ENCODE assay signal across 26 cellular contexts in genomic region chr1:18807334-18808063, GRCh38. TPM values are rescaled to one million over a fixed set of nuclear protein-coding genes. Genes with fewer than 3 reads are reported as not detected.
"Had no signal": no experiment of that assay in that cellular context is flagged by ENCODE, and none has a peak within 500 bp of the region (broad histone marks: within the 10 kb centered on the region; RNA-seq: fewer than 3 reads in every experiment).

No MANE protein-coding gene starts in this region.

- H3K4me3 ChIP-seq: adrenal gland, Peyer's patch, SJCRH30 had no signal

- H3K4me1 ChIP-seq: adrenal gland, Peyer's patch had no signal

- DNase-seq: activated CD4-positive, alpha-beta T cell treated with anti-CD3 and anti-CD28 coated beads for 4 hours; activated CD8-positive, alpha-beta memory T cell treated with anti-CD3 and anti-CD28 coated beads, Interleukin-2, amount 50 U/mL, for 48 hours; activated CD8-positive, alpha-beta T cell treated with anti-CD3 and anti-CD28 coated beads, Interleukin-2, amount 10 ng/mL, durations not matched to agents 7 days and 5 days; activated naive CD4-positive, alpha-beta T cell treated with anti-CD3 and anti-CD28 coated beads, Interleukin-2, amount 50 U/mL, for 16 hours; activated naive CD8-positive, alpha-beta T cell treated with anti-CD3 and anti-CD28 coated beads, Interleukin-2, amount 10 ng/mL, durations not matched to agents 7 days and 5 days; activated T-cell treated with anti-CD3 and anti-CD28 coated beads, Interleukin-2, amount 50 U/mL, for 1 hour; adrenal gland; anterior cingulate cortex; Kasumi-1; KBM-7; NCI-H1048; NCI-H2029; NCI-H2107; NCI-H2171 treated with DMSO at 0.1 percent for 48 hours; NCI-H226; NCI-H526; NCI-H82; NK-92 treated with Interleukin-12 subunit alpha and Interleukin-12 subunit beta, amount 100 ng/mL, for 24 hours; Peyer's patch; Right ventricle myocardium superior; SJCRH30; WERI-Rb-1 had no signal

- H3K9me3 ChIP-seq: adrenal gland, Peyer's patch, SJCRH30 had no signal

- H3K36me3 ChIP-seq: adrenal gland, Peyer's patch, SJCRH30, WERI-Rb-1 had no signal

- H3K27ac ChIP-seq: adrenal gland, Peyer's patch, RWPE1, SJCRH30, WERI-Rb-1 had no signal

- H3K27me3 ChIP-seq: adrenal gland, Peyer's patch, SJCRH30 had no signal

RNA-seq across cellular contexts. Expression of gene TAS1R2, which starts 52.0 kb away (rescaled TPM):
- total RNA-seq: activated CD8-positive, alpha-beta T cell treated with anti-CD3 and anti-CD28 coated beads, Interleukin-2, amount 10 ng/mL, durations not matched to agents 7 days and 5 days; activated naive CD8-positive, alpha-beta T cell treated with anti-CD3 and anti-CD28 coated beads, Interleukin-2, amount 10 ng/mL, durations not matched to agents 7 days and 5 days; adrenal gland; cardiac septum; cerebellum; NCI-H460; Right ventricle myocardium superior; SJCRH30 had no signal
